ENCODE assay signal across 12 cellular contexts in the genomic region with DNA sequence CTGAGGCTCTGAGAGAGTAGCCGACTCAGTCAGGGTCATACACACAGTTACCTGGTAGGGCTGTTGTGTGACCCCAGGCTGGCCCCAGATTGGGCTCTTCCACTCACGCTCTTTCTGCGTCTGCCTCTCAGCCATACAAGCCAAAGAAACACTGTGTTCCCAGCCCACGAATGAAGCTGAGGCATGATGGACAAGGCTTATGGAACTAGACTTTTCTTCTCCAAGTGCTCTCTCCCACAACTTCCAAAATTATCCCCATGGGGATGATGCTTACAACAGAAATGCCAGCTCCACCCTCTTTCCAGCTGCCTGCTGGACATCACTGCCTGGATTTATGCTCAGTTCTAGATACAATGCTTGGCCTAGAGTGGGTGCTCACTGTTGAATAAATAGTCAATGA.
DNase-seq lines count a peak whose midpoint lies in the region; ATAC-seq and TF ChIP-seq lines count a peak whose summit lies in the region.
"Had no signal": no experiment of that assay in that cellular context is flagged by ENCODE, and none has a peak within 500 bp of the region (broad histone marks: within the 10 kb centered on the region; RNA-seq: fewer than 3 reads in every experiment).

No MANE protein-coding gene starts in this region.

- H3K36me3 ChIP-seq in esophagus (ENCODE audit: control insufficient read depth in 2 of 2, insufficient read depth in 2 of 2, low read length in 1 of 2) (no peaks in the 10 kb centered on the region), upper lobe of left lung (no peaks in the 10 kb centered on the region)
- H3K36me3 ChIP-seq in CD4-positive, alpha-beta memory T cell (ENCODE audit: insufficient read depth, low read length) = no peaks in the 10 kb centered on the region

- peak overlapping the region; percentile 84 to 96 for H3K27ac Mint-ChIP-seq in natural killer cell treated with Interleukin-12 subunit alpha and Interleukin-12 subunit beta and Interleukin-15 and Interleukin-18, amount 100 ng/mL, for 72 hours
- H3K27ac Mint-ChIP-seq in CD4-positive, alpha-beta memory T cell = no peak overlapping the region

- H3K4me1 Mint-ChIP-seq in natural killer cell treated with Interleukin-12 subunit alpha and Interleukin-12 subunit beta and Interleukin-15 and Interleukin-18, amount 100 ng/mL, for 72 hours (ENCODE audit: low read depth in 2 of 2) = peaks cover 53 to 56% of the 10 kb centered on the region in 2 donors
- H3K4me1 Mint-ChIP-seq in CD4-positive, alpha-beta memory T cell = peaks cover 16 to 29% (median 23%) of the 10 kb centered on the region in 4 donors

- no peak for ATAC-seq in natural killer cell treated with Interleukin-12 subunit alpha and Interleukin-12 subunit beta and Interleukin-15 and Interleukin-18, amount 100 ng/mL, for 72 hours
- ATAC-seq in upper lobe of left lung (ENCODE audit: low FRiP score in 2 of 2) = peak in 1 of 2 donors; percentile 16
- ATAC-seq in HG03159 (IDR thresholded peaks at IDR 0.05; ENCODE audit: unreplicated experiment) = no peak
- ATAC-seq: esophagus mucosa had no signal

- peaks cover 0 to 16% of the 10 kb centered on the region in 2 donors for H3K4me1 ChIP-seq in esophagus (ENCODE audit: control insufficient read depth in 2 of 2, insufficient read depth in 2 of 2, low read length in 1 of 2)
- peaks cover 54 to 65% (median 56%) of the 10 kb centered on the region in 4 donors for H3K4me1 ChIP-seq in upper lobe of left lung
- peaks cover 23% of the 10 kb centered on the region for H3K4me1 ChIP-seq in CD4-positive, alpha-beta memory T cell (ENCODE audit: insufficient read depth, low read length)

- intact Hi-C loops in CD4-positive, alpha-beta memory T cell (cut with micrococcal nuclease) = no loop called here

- H3K4me3 Mint-ChIP-seq in natural killer cell treated with Interleukin-12 subunit alpha and Interleukin-12 subunit beta and Interleukin-15 and Interleukin-18, amount 100 ng/mL, for 72 hours = peak overlapping the region; percentile 69
- no peak overlapping the region for H3K4me3 Mint-ChIP-seq in CD4-positive, alpha-beta memory T cell
- H3K4me3 Mint-ChIP-seq: activated CD4-positive, alpha-beta T cell treated with anti-CD3 and anti-CD28 coated beads for 36 hours; brain had no signal

- POLR2A ChIA-PET in CD4-positive, alpha-beta memory T cell (lab: Charles Lee; ENCODE audit: partially characterized antibody) = no interaction called here

- DNase-seq in DMS53 (lab: John Stamatoyannopoulos, UW) (peak; percentile 26), DMS53 treated with DMSO at 0.1 percent for 48 hours (lab: John Stamatoyannopoulos, UW; ENCODE audit: unreplicated experiment) (no peak), upper lobe of left lung (no peak), mesenteric fat pad (ENCODE audit: low spot score) (no peak)
- no peak for DNase-seq in natural killer cell treated with Interleukin-12 subunit alpha and Interleukin-12 subunit beta and Interleukin-15 and Interleukin-18, amount 100 ng/mL, for 72 hours (ENCODE audit: low spot score)
- no peak for DNase-seq in CD4-positive, alpha-beta memory T cell

- CTCF ChIA-PET in CD4-positive, alpha-beta memory T cell (lab: Charles Lee; ENCODE audit: partially characterized antibody) = interaction anchor here (0.6 to 1.0 kb wide), 2 partner anchors 13 to 31 kb away, joined by 3 read pairs; no protein-coding TSS in a partner anchor

- WGBS in esophagus, 2 donors = 83 to 87% methylated on average over 4 of the region's 4 CpGs
- 86 to 91% methylated on average over 4 of the region's 4 CpGs for WGBS in upper lobe of left lung, 2 donors

- no peak for TF ChIP-seq EP300 in upper lobe of left lung (IDR thresholded peaks at IDR 0.05)

- no peaks in the 10 kb centered on the region for H3K36me3 Mint-ChIP-seq in natural killer cell treated with Interleukin-12 subunit alpha and Interleukin-12 subunit beta and Interleukin-15 and Interleukin-18, amount 100 ng/mL, for 72 hours
- no peaks in the 10 kb centered on the region for H3K36me3 Mint-ChIP-seq in CD4-positive, alpha-beta memory T cell
- H3K36me3 Mint-ChIP-seq: brain had no signal

- peaks cover 0 to 4% of the 10 kb centered on the region in 2 donors for H3K27me3 Mint-ChIP-seq in natural killer cell treated with Interleukin-12 subunit alpha and Interleukin-12 subunit beta and Interleukin-15 and Interleukin-18, amount 100 ng/mL, for 72 hours
- H3K27me3 Mint-ChIP-seq in CD4-positive, alpha-beta memory T cell = peaks cover 2 to 3% of the 10 kb centered on the region in 2 donors

- H3K9me3 ChIP-seq in esophagus (ENCODE audit: control insufficient read depth in 2 of 2, insufficient read depth in 1 of 2, low read depth in 1 of 2, low read length in 1 of 2) = no peaks in the 10 kb centered on the region
- no peaks in the 10 kb centered on the region for H3K9me3 ChIP-seq in upper lobe of left lung
- no peaks in the 10 kb centered on the region for H3K9me3 ChIP-seq in CD4-positive, alpha-beta memory T cell (ENCODE audit: control insufficient read depth in 1 of 2, low read length in 2 of 2)

- H3K4me3 ChIP-seq in esophagus (ENCODE audit: low read depth in 1 of 2, low read length in 2 of 2) (no peak overlapping the region), upper lobe of left lung (no peak overlapping the region)
- H3K4me3 ChIP-seq in CD4-positive, alpha-beta memory T cell (ENCODE audit: low read length in 2 of 2) = no peak overlapping the region

- TF ChIP-seq CTCF in upper lobe of left lung (IDR thresholded peaks at IDR 0.05) = no peak

- no peak for TF ChIP-seq POLR2A in upper lobe of left lung (IDR thresholded peaks at IDR 0.05)

- H3K27ac ChIP-seq in esophagus (ENCODE audit: low read depth in 2 of 2, low read length in 1 of 2) = peak overlapping the region; percentile 8 to 40
- H3K27ac ChIP-seq in upper lobe of left lung = peak overlapping the region; percentile 4 to 84 (median 52)
- H3K27ac ChIP-seq in CD4-positive, alpha-beta memory T cell (ENCODE audit: low read depth, low read length) = no peak overlapping the region
- H3K27ac ChIP-seq: 22Rv1 had no signal

- H3K27me3 ChIP-seq in esophagus (ENCODE audit: control insufficient read depth in 1 of 2, insufficient read depth in 2 of 2, low read length in 2 of 2) = no peaks in the 10 kb centered on the region
- H3K27me3 ChIP-seq in upper lobe of left lung = no peaks in the 10 kb centered on the region
- H3K27me3 ChIP-seq in CD4-positive, alpha-beta memory T cell (ENCODE audit: insufficient read depth, low read length) = no peaks in the 10 kb centered on the region

- peaks cover 9% of the 10 kb centered on the region for H3K9me3 Mint-ChIP-seq in natural killer cell treated with Interleukin-12 subunit alpha and Interleukin-12 subunit beta and Interleukin-15 and Interleukin-18, amount 100 ng/mL, for 72 hours
- no peaks in the 10 kb centered on the region for H3K9me3 Mint-ChIP-seq in CD4-positive, alpha-beta memory T cell
- H3K9me3 Mint-ChIP-seq: brain had no signal

Comparison
In these comparisons a context has a peak if more than half of its experiments do, and no peak if none do; other contexts are left out.
1. H3K27ac Mint-ChIP-seq: peak in natural killer cell treated with Interleukin-12 subunit alpha and Interleukin-12 subunit beta and Interleukin-15 and Interleukin-18, amount 100 ng/mL, for 72 hours (2 of 2); none in CD4-positive, alpha-beta memory T cell (0 of 7).